ENCODE assay signal across 18 cellular contexts in the genomic region with DNA sequence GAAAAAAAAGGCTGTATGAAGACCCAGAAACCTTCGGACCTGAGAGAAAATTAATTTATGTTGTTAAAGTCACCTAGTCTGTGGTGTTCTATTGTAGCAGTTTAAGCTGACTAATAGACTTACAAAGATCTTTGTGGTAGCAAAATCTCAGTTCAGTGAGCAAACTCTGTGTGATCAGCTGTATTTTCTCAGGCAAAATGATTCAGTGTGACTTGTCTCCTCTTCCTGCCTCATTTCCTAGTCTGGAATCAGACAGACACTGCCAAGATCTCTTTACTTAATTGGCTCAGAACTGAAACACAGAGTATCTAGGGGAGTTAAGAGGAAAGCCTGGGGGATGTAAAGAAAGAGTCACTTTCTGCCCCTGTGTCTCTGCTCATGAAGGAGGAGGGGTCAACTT.
DNase-seq lines count a peak whose midpoint lies in the region; ATAC-seq and TF ChIP-seq lines count a peak whose summit lies in the region.
"Had no signal": no experiment of that assay in that cellular context is flagged by ENCODE, and none has a peak within 500 bp of the region (broad histone marks: within the 10 kb centered on the region; RNA-seq: fewer than 3 reads in every experiment).

No MANE protein-coding gene starts in this region.

- H3K27me3 Mint-ChIP-seq in HFFc6 (ENCODE audit: insufficient read depth) (peaks cover 3% of the 10 kb centered on the region; the same call in 1 of the 2 replicates), brain (peaks cover 4% of the 10 kb centered on the region)
- H3K27me3 Mint-ChIP-seq: activated CD4-positive, alpha-beta memory T cell treated with anti-CD3 and anti-CD28 coated beads for 36 hours; activated T-helper 17 cell treated with anti-CD3 and anti-CD28 coated beads, Interleukin-2, amount 50 U/mL, for 72 hours; central memory CD8-positive, alpha-beta T cell had no signal

- H3K9me3 Mint-ChIP-seq in HFFc6 (no peaks in the 10 kb centered on the region), brain (no peaks in the 10 kb centered on the region)

- no peak for ATAC-seq in GM18519 (IDR thresholded peaks at IDR 0.05; ENCODE audit: low FRiP score, unreplicated experiment)
- ATAC-seq: activated T-helper 17 cell treated with anti-CD3 and anti-CD28 coated beads, Interleukin-2, amount 50 U/mL, for 72 hours; esophagus mucosa; Right ventricle myocardium inferior had no signal

- H3K4me3 Mint-ChIP-seq in HFFc6: no peak overlapping the region
- H3K4me3 Mint-ChIP-seq in brain: peak overlapping the region in 2 of 5 experiments; percentile 0 to 13
- H3K4me3 Mint-ChIP-seq: activated CD4-positive, alpha-beta memory T cell treated with anti-CD3 and anti-CD28 coated beads for 36 hours; activated T-helper 17 cell treated with anti-CD3 and anti-CD28 coated beads, Interleukin-2, amount 50 U/mL, for 72 hours; central memory CD8-positive, alpha-beta T cell had no signal

- no peaks in the 10 kb centered on the region for H3K36me3 ChIP-seq in kidney epithelial cell (ENCODE audit: control insufficient read depth, insufficient read depth, low read length)
- H3K36me3 ChIP-seq: tibial artery had no signal

- H3K27ac Mint-ChIP-seq in HFFc6: peak overlapping the region; percentile 22; the same call in 1 of the 2 replicates
- H3K27ac Mint-ChIP-seq in brain: peak overlapping the region in 3 of 5 experiments; percentile 21 to 76 (median 34)
- H3K27ac Mint-ChIP-seq: activated CD4-positive, alpha-beta memory T cell treated with anti-CD3 and anti-CD28 coated beads for 36 hours; activated T-helper 17 cell treated with anti-CD3 and anti-CD28 coated beads, Interleukin-2, amount 50 U/mL, for 72 hours had no signal

- peak; percentile 55 for DNase-seq in A172 (ENCODE audit: low spot score)
- DNase-seq in HFFc6: peak; percentile 12
- DNase-seq in kidney epithelial cell (ENCODE audit: low read depth): peak; percentile 77
- no peak for DNase-seq in epidermal melanocyte (ENCODE audit: insufficient read length, low spot score)
- no peak for DNase-seq in stimulated activated CD4-positive, alpha-beta T cell treated with anti-CD3 and anti-CD28 coated beads, Interleukin-4, amount 100 ng/mL, for 4 hours
- DNase-seq in HuH-7 (ENCODE audit: low spot score): no peak
- DNase-seq: activated CD4-positive, alpha-beta memory T cell treated with anti-CD3 and anti-CD28 coated beads for 36 hours; mesenchymal stem cell; NCI-H69; nucleus accumbens; T-helper 9 cell; tibial artery had no signal

- H3K27me3 ChIP-seq in kidney epithelial cell (ENCODE audit: control insufficient read depth, insufficient read depth, low read length): no peaks in the 10 kb centered on the region
- H3K27me3 ChIP-seq: tibial artery had no signal

- TF ChIP-seq CTCF in HFFc6 (IDR thresholded peaks at IDR 0.05) (no peak), brain (conservative IDR thresholded peaks at IDR 0.05) (no peak), kidney epithelial cell (IDR thresholded peaks at IDR 0.05; ENCODE audit: insufficient read depth, low read length, poor library complexity, severe bottlenecking) (no peak)

- H3K4me3 ChIP-seq in kidney epithelial cell (ENCODE audit: low read depth, low read length): no peak overlapping the region
- H3K4me3 ChIP-seq: tibial artery had no signal

- H3K4me1 Mint-ChIP-seq in HFFc6 (ENCODE audit: low read depth): peaks cover 13% of the 10 kb centered on the region
- peaks cover 17% of the 10 kb centered on the region for H3K4me1 Mint-ChIP-seq in brain
- H3K4me1 Mint-ChIP-seq: activated T-helper 17 cell treated with anti-CD3 and anti-CD28 coated beads, Interleukin-2, amount 50 U/mL, for 72 hours; central memory CD8-positive, alpha-beta T cell had no signal

- no peaks in the 10 kb centered on the region for H3K36me3 Mint-ChIP-seq in HFFc6 (ENCODE audit: low read depth)
- no peaks in the 10 kb centered on the region for H3K36me3 Mint-ChIP-seq in brain
- H3K36me3 Mint-ChIP-seq: activated CD4-positive, alpha-beta memory T cell treated with anti-CD3 and anti-CD28 coated beads for 36 hours had no signal

Comparison
In these comparisons a context has a peak if more than half of its experiments do, and no peak if none do; other contexts are left out.
1. DNase-seq: peak in A172 (single experiment), HFFc6 (single experiment) and kidney epithelial cell (single experiment); none in epidermal melanocyte (single experiment), stimulated activated CD4-positive, alpha-beta T cell treated with anti-CD3 and anti-CD28 coated beads, Interleukin-4, amount 100 ng/mL, for 4 hours (0 of 2) and HuH-7 (single experiment).